8 cellular contexts compared by ENCODE assay signal in the genomic region with DNA sequence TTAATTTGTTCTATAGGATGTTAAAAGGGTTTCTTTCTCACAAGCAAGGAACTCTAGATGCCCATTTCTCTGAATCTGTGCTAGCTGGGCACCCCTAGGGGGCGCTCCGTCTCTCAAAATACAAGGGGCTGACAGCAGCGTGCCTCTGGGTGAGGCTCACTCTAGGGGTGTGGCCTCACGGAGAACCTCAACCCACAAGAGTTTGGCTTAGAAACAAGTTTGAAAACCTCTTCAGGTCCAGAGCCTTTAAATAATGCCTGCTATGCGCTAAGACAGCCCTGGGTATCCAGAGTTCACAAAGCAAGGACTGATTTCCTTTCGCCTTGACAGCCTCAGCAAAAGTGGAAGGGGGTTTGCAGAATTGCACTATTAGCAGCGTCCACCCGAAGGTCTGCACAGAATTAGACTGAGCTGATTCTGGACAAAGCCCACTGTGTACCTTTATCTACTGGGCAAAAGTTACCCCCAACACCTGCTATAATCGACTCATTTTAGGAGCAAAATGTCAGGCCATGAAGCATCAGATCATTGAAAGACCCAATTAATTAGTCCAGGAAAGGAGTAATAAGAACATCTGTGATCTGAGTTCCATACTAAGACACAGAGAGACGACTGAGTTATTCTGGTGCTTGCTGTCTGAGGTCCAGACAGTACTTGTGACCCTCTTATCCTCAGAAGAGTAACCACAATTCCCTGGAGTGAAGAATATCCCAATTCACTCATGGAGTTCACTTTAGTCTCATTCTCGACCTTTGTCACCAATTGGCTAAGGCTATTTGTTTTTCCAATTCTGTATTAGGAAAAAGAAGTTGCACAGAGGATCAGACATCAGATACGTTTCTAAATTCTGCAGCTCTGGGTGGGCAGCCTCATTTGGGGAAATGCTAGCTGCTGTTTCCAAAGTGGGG. TPM values are rescaled to one million over a fixed set of nuclear protein-coding genes. Genes with fewer than 3 reads are reported as not detected.
A peak's percentile ranks its signal among the peaks of the same experiment; 100 is the strongest.
DNase-seq lines count a peak whose midpoint lies in the region; ATAC-seq and TF ChIP-seq lines count a peak whose summit lies in the region.

No MANE protein-coding gene starts in this region.

- H3K79me2 ChIP-seq in OCI-LY1 (ENCODE audit: insufficient read depth, low read length): no peaks in the 10 kb centered on the region

- H3K9me3 ChIP-seq in HUES48 (ENCODE audit: control insufficient read depth, insufficient read depth, low read length): no peaks in the 10 kb centered on the region
- H3K9me3 ChIP-seq in OCI-LY1 (ENCODE audit: low read length): no peaks in the 10 kb centered on the region

- CTCF ChIA-PET in Calu3 (lab: Charles Lee): interaction anchor here (0.9 to 3.6 kb wide), 7 partner anchors 8 to 120 kb away, joined by 3 to 27 read pairs (median 4); no protein-coding TSS in a partner anchor

- H3K4me3 ChIP-seq in HUES48 (ENCODE audit: low read depth, low read length): peak overlapping the region; percentile 53
- H3K4me3 ChIP-seq in OCI-LY1 (ENCODE audit: low read depth, low read length, poor library complexity, severe bottlenecking): peak overlapping the region; percentile 55
- H3K4me3 ChIP-seq in epithelial cell of proximal tubule (ENCODE audit: low read depth, low read length): peak overlapping the region; percentile 56

- intact Hi-C loops in Calu3 (cut with micrococcal nuclease; ENCODE audit: unreplicated experiment): loop anchor here (1.0 to 10.0 kb wide), 3 partner anchors 93 to 347 kb away; no protein-coding TSS in a partner anchor

- no peaks in the 10 kb centered on the region for H3F3A ChIP-seq in OCI-LY1 (ENCODE audit: insufficient read depth, low read length)

- H2AFZ ChIP-seq in OCI-LY1 (ENCODE audit: low read length): peak overlapping the region; percentile 36; the same call in 1 of the 2 replicates

- H3K27ac ChIP-seq in HUES48 (ENCODE audit: low read depth, low read length) (no peak overlapping the region), OCI-LY1 (ENCODE audit: low read depth, low read length, poor library complexity, severe bottlenecking) (no peak overlapping the region)

- H3K36me3 Mint-ChIP-seq in Calu3 (ENCODE audit: insufficient read depth, unreplicated experiment): peaks cover 6% of the 10 kb centered on the region

- no peaks in the 10 kb centered on the region for H4K20me1 ChIP-seq in OCI-LY1 (ENCODE audit: insufficient read depth, low read length)

- peak; percentile 96 for ATAC-seq in GM21423 (IDR thresholded peaks at IDR 0.05; ENCODE audit: unreplicated experiment)

- H3K27ac Mint-ChIP-seq in Calu3 (ENCODE audit: unreplicated experiment): no peak overlapping the region

- peaks cover 22% of the 10 kb centered on the region for H3K27me3 ChIP-seq in HUES48 (ENCODE audit: control insufficient read depth, insufficient read depth, low read length)
- no peaks in the 10 kb centered on the region for H3K27me3 ChIP-seq in OCI-LY1 (ENCODE audit: insufficient read depth, low read length)

- H3K4me1 Mint-ChIP-seq in Calu3 (ENCODE audit: low read depth, unreplicated experiment): peaks cover 22% of the 10 kb centered on the region

- no TSS peak for BruUV-seq in Calu3 (replicated peaks; lab: Mats Ljungman, UMichigan)

- TF ChIP-seq CTCF in Calu3 (IDR thresholded peaks at IDR 0.05; ENCODE audit: unreplicated experiment) (peak; percentile 88), OCI-LY1 (IDR thresholded peaks at IDR 0.05; ENCODE audit: low read length) (peak; percentile 100), epithelial cell of proximal tubule (conservative IDR thresholded peaks at IDR 0.05; ENCODE audit: low read depth, low read length) (peak; percentile 100)

- H3K9ac ChIP-seq in HUES48 (ENCODE audit: low read depth, low read length) (no peak overlapping the region), OCI-LY1 (ENCODE audit: low read length) (peak overlapping the region; percentile 9; the same call in 1 of the 2 replicates)

- H3K36me3 ChIP-seq in HUES48 (ENCODE audit: control insufficient read depth, insufficient read depth, low read length) (no peaks in the 10 kb centered on the region), OCI-LY1 (ENCODE audit: insufficient read depth, low read length) (no peaks in the 10 kb centered on the region)

- H3K9me3 Mint-ChIP-seq in Calu3 (ENCODE audit: low read depth, unreplicated experiment): no peaks in the 10 kb centered on the region

- H3K4me1 ChIP-seq in HUES48 (ENCODE audit: control insufficient read depth, insufficient read depth, low read length): peaks cover 13% of the 10 kb centered on the region
- peaks cover 22% of the 10 kb centered on the region for H3K4me1 ChIP-seq in OCI-LY1 (ENCODE audit: insufficient read depth, low read length, severe bottlenecking)

- peak; percentile 89 for DNase-seq in Calu3
- DNase-seq in activated T-cell treated with anti-CD3 and anti-CD28 coated beads for 4 hours: peak; percentile 71
- DNase-seq in epithelial cell of proximal tubule (ENCODE audit: low read depth): peak; percentile 50
- peak; percentile 91 for DNase-seq in mucosa of gallbladder (ENCODE audit: low spot score)
- DNase-seq in stimulated activated CD8-positive, alpha-beta memory T cell treated with anti-CD3 and anti-CD28 coated beads, Interleukin-4, amount 100 ng/mL, for 1 hour (ENCODE audit: low read depth in 2 of 2, low spot score in 1 of 2): peak; percentile 62 to 68

- no peaks in the 10 kb centered on the region for H3K27me3 Mint-ChIP-seq in Calu3 (ENCODE audit: unreplicated experiment)

- H3K4me2 ChIP-seq in OCI-LY1 (ENCODE audit: low read length): peak overlapping the region; percentile 84

- H3K4me3 Mint-ChIP-seq in Calu3 (ENCODE audit: low read depth, unreplicated experiment): peak overlapping the region; percentile 84

- no peaks in the 10 kb centered on the region for H3K9me2 ChIP-seq in OCI-LY1 (ENCODE audit: low read depth, low read length)

RNA-seq across cellular contexts. Expression of a gene that starts 0.6 kb away (rescaled TPM):
- total RNA-seq in Calu3 (2022) (0.24 and 0.76 TPM in 2 replicates), epithelial cell of proximal tubule (0.80 and 2.1 TPM in 2 replicates), mucosa of gallbladder (58.6 TPM)

RNA-seq across cellular contexts. Expression of a gene that starts 37.4 kb away (rescaled TPM):
- total RNA-seq in Calu3 (2022) (9.6 and 12.2 TPM in 2 replicates), epithelial cell of proximal tubule (9.1 and 11.0 TPM in 2 replicates), mucosa of gallbladder (14.4 TPM)

Comparison
In these comparisons a context has a peak if more than half of its experiments do, and no peak if none do; other contexts are left out.
1. RNA of a gene that starts 0.6 kb away (total RNA-seq): 58.6 TPM in mucosa of gallbladder (single experiment); 0.80 to 2.1 TPM in epithelial cell of proximal tubule and 0.24 to 0.76 TPM in Calu3; every median in the first group is over 10 times any median in the second.
2. Peak in every context shown above with its lines, with median percentiles within 50 percentile points of each other: DNase-seq, CTCF ChIP-seq and H3K4me3 ChIP-seq.